Comparison of ENCODE assay signal across 8 cellular contexts in genomic region chr18:47461977-47462376, GRCh38.
"Had no signal": no experiment of that assay in that cellular context is flagged by ENCODE, and none has a peak within 500 bp of the region (broad histone marks: within the 10 kb centered on the region; RNA-seq: fewer than 3 reads in every experiment).

No MANE protein-coding gene starts in this region.

- H3K27ac ChIP-seq: HL-60, KMS-11 had no signal

- DNase-seq: IMR-90, KBM-7, KG1 had no signal

- FAIRE-seq: HepG2, HTR-8/SVneo, K562 had no signal

- H3K4me2 ChIP-seq: KMS-11 had no signal

- H3K9ac ChIP-seq: KMS-11 had no signal

- ATAC-seq: HepG2, K562 had no signal

- H3K4me3 ChIP-seq: K562 had no signal
